In genomic region chr6:118198746-118199145, GRCh38 we compare ENCODE assay signal across 21 cellular contexts.
DNase-seq lines count a peak whose midpoint lies in the region; FAIRE-seq and TF ChIP-seq lines count a peak whose summit lies in the region.
"Had no signal": no experiment of that assay in that cellular context is flagged by ENCODE, and none has a peak within 500 bp of the region (broad histone marks: within the 10 kb centered on the region; RNA-seq: fewer than 3 reads in every experiment).

No MANE protein-coding gene starts in this region.

- H3K9me3 ChIP-seq in H1 (ENCODE audit: insufficient read depth in 2 of 2, low read depth in 1 of 2, low read length in 1 of 2) (no peaks in the 10 kb centered on the region), sigmoid colon (no peaks in the 10 kb centered on the region)
- H3K9me3 ChIP-seq: esophagus squamous epithelium, mucosa of descending colon, tibial nerve had no signal

- POLR2A ChIA-PET in RWPE1 (lab: Yijun Ruan, JAX; ENCODE audit: low non-redundant PET) = no interaction called here
- POLR2A ChIA-PET in H1 (lab: Charles Lee; ENCODE audit: partially characterized antibody) = no interaction called here

- H3K36me3 ChIP-seq in H1 (ENCODE audit: control insufficient read depth in 2 of 4, insufficient read depth in 4 of 4, low read length in 3 of 4) = no peaks in the 10 kb centered on the region
- no peaks in the 10 kb centered on the region for H3K36me3 ChIP-seq in mesendoderm (ENCODE audit: control insufficient read depth, insufficient read depth, low read length)
- no peaks in the 10 kb centered on the region for H3K36me3 ChIP-seq in sigmoid colon
- H3K36me3 ChIP-seq: esophagus squamous epithelium, tibial nerve, WERI-Rb-1 had no signal

- no peak for TF ChIP-seq RAD21 in H1 (IDR thresholded peaks at IDR 0.05 in 1 of 2, conservative IDR thresholded peaks at IDR 0.05 in 1 of 2; ENCODE audit: low read depth in 2 of 2, low read length in 2 of 2)

- H4K91ac ChIP-seq in H1 (replicated peaks; ENCODE audit: insufficient read length, low read length) = no peak overlapping the region

- no peak overlapping the region; the same call in 1 of the 2 replicates for H2BK12ac ChIP-seq in H1 (ENCODE audit: low read depth, low read length)

- H3K56ac ChIP-seq in H1 (replicated peaks; ENCODE audit: insufficient read length, low read depth, low read length) (no peak overlapping the region), mesendoderm (ENCODE audit: low read length) (no peak overlapping the region)

- H3K4me2 ChIP-seq in H1 (ENCODE audit: insufficient read depth in 1 of 2, low read depth in 2 of 2, low read length in 2 of 2) (no peak overlapping the region), mesendoderm (ENCODE audit: low read length) (no peak overlapping the region)

- no peaks in the 10 kb centered on the region for H4K20me1 ChIP-seq in H1 (replicated peaks in 1 of 2; ENCODE audit: control insufficient read depth in 1 of 2, insufficient read depth in 2 of 2, low read length in 2 of 2)

- no peak for TF ChIP-seq POLR2A in H1 (IDR thresholded peaks at IDR 0.05; ENCODE audit: control extremely low read depth in 1 of 2, low read depth in 2 of 2, low read length in 2 of 2)
- no peak for TF ChIP-seq POLR2A in sigmoid colon (IDR thresholded peaks at IDR 0.05)

- H3K4me1 ChIP-seq in H1 (replicated peaks in 1 of 4; ENCODE audit: control insufficient read depth in 3 of 4, insufficient read depth in 4 of 4, low read length in 3 of 4) = peaks cover 2 to 11% (median 6%) of the 10 kb centered on the region in 4 experiments; a peak in 4 of 7 replicates
- no peaks in the 10 kb centered on the region for H3K4me1 ChIP-seq in mesendoderm (ENCODE audit: control insufficient read depth, low read depth, low read length)
- no peaks in the 10 kb centered on the region for H3K4me1 ChIP-seq in sigmoid colon
- H3K4me1 ChIP-seq: esophagus squamous epithelium had no signal

- H2AFZ ChIP-seq in H1 (ENCODE audit: low read length) = no peak overlapping the region

- no peak overlapping the region for H2AK5ac ChIP-seq in H1 (ENCODE audit: low read depth, low read length)
- no peak overlapping the region for H2AK5ac ChIP-seq in mesendoderm (ENCODE audit: low read length)

- CTCF ChIA-PET in RWPE1 (lab: Yijun Ruan, JAX) (no interaction called here), H1 (lab: Charles Lee; ENCODE audit: partially characterized antibody) (no interaction called here)

- H3K18ac ChIP-seq in H1 (ENCODE audit: extremely low read depth, low read length) = no peak overlapping the region
- peak overlapping the region; percentile 28 for H3K18ac ChIP-seq in mesendoderm (ENCODE audit: low read length)

- no peak overlapping the region for H2BK5ac ChIP-seq in H1 (ENCODE audit: low read depth, low read length)
- H2BK5ac ChIP-seq in mesendoderm (ENCODE audit: low read length) = no peak overlapping the region

- 0 out of 2 replicates have a peak overlapping the region, but pooled peaks have one; percentile 73 for H2BK20ac ChIP-seq in H1 (ENCODE audit: low read length)

- H3K27me3 ChIP-seq in H1 (replicated peaks in 1 of 4; ENCODE audit: control insufficient read depth in 3 of 4, extremely low read depth in 1 of 4, insufficient read depth in 3 of 4, low read length in 3 of 4) (no peaks in the 10 kb centered on the region), mesendoderm (ENCODE audit: insufficient read depth, low read length, poor library complexity) (no peaks in the 10 kb centered on the region), sigmoid colon (no peaks in the 10 kb centered on the region)
- H3K27me3 ChIP-seq: esophagus squamous epithelium, tibial nerve had no signal

- no peak for TF ChIP-seq CTCF in RWPE1 (conservative IDR thresholded peaks at IDR 0.05; ENCODE audit: low read depth)
- no peak for TF ChIP-seq CTCF in H1 (IDR thresholded peaks at IDR 0.05; ENCODE audit: control extremely low read depth in 1 of 3, insufficient read depth in 1 of 3, low read depth in 1 of 3, low read length in 3 of 3)
- no peak for TF ChIP-seq CTCF in sigmoid colon (IDR thresholded peaks at IDR 0.05)

- H3K79me2 ChIP-seq in H1 (ENCODE audit: control insufficient read depth in 1 of 2, insufficient read depth in 2 of 2, low read length in 2 of 2) = no peaks in the 10 kb centered on the region
- H3K79me2 ChIP-seq in mesendoderm (ENCODE audit: control insufficient read depth, insufficient read depth, low read length) = no peaks in the 10 kb centered on the region

- H3K23ac ChIP-seq in H1 (ENCODE audit: insufficient read length) (no peak overlapping the region), mesendoderm (ENCODE audit: low read length) (no peak overlapping the region)

- H4K8ac ChIP-seq in H1 (ENCODE audit: extremely low read depth, insufficient read depth, low read length) (no peak overlapping the region), mesendoderm (ENCODE audit: low read depth, low read length) (no peak overlapping the region)

- H3K9ac ChIP-seq in H1 (replicated peaks in 1 of 4; ENCODE audit: extremely low read depth in 1 of 4, low read depth in 3 of 4, low read length in 3 of 4) (no peak overlapping the region), mesendoderm (ENCODE audit: low read length) (no peak overlapping the region)

- no peak overlapping the region for H3K4ac ChIP-seq in H1 (replicated peaks; ENCODE audit: insufficient read length, low read depth, low read length)
- no peak overlapping the region for H3K4ac ChIP-seq in mesendoderm (ENCODE audit: low read depth, low read length)

- H2BK120ac ChIP-seq in H1 (replicated peaks; ENCODE audit: low read depth, low read length) (no peak overlapping the region), mesendoderm (ENCODE audit: low read depth, low read length) (no peak overlapping the region)

- FAIRE-seq in H1 (lab: Jason Lieb, UNC) = no peak

- 29% methylated on average over 1 of the region's 1 CpG; no CpG with 5 or more reads in 1 of the 2 experiments for WGBS in H1 (ENCODE audit: extremely low coverage in 1 of 2, insufficient coverage in 1 of 2, insufficient read length in 1 of 2, insufficient replicate concordance in 2 of 2, low coverage in 1 of 2, low lambda C conversion rate in 2 of 2, missing lambda C conversion rate in 1 of 2), 2 experiments
- no CpG with 5 or more reads among the region's 1 CpG for WGBS in mesendoderm (ENCODE audit: extremely low coverage, insufficient coverage, low lambda C conversion rate)
- 40 to 55% methylated on average over 1 of the region's 1 CpG for WGBS in sigmoid colon, 2 donors

- H4K5ac ChIP-seq in H1 (ENCODE audit: insufficient read length, low read depth, low read length) = no peak overlapping the region
- no peak overlapping the region for H4K5ac ChIP-seq in mesendoderm (ENCODE audit: low read length)

- H3K27ac ChIP-seq in RWPE1 = no peak overlapping the region
- no peak overlapping the region for H3K27ac ChIP-seq in H1 (ENCODE audit: low read depth, low read length)
- H3K27ac ChIP-seq in mesendoderm (ENCODE audit: low read depth, low read length) = no peak overlapping the region
- H3K27ac ChIP-seq in sigmoid colon = no peak overlapping the region
- H3K27ac ChIP-seq: esophagus squamous epithelium, WERI-Rb-1 had no signal

- TF ChIP-seq EP300 in H1 (IDR thresholded peaks at IDR 0.05; ENCODE audit: borderline replicate concordance in 1 of 2, low read depth in 2 of 2, low read length in 2 of 2) = no peak
- no peak for TF ChIP-seq EP300 in sigmoid colon (IDR thresholded peaks at IDR 0.05)

- H3K23me2 ChIP-seq in H1 (ENCODE audit: low read depth, low read length) = no peaks in the 10 kb centered on the region

- intact Hi-C loops in sigmoid colon (cut with DNase I) = no loop called here

- H2BK15ac ChIP-seq in H1 (ENCODE audit: low read length) (no peak overlapping the region), mesendoderm (replicated peaks; ENCODE audit: low read depth) (no peak overlapping the region)

- DNase-seq in DMS53 treated with DMSO at 0.1 percent for 48 hours (lab: John Stamatoyannopoulos, UW; ENCODE audit: unreplicated experiment) = peak; percentile 6
- DNase-seq in RWPE1 (ENCODE audit: low spot score) = peak; percentile 1
- DNase-seq in H1 (ENCODE audit: low read depth in 1 of 2, low spot score in 2 of 2) = no peak
- DNase-seq in mesendoderm = no peak
- no peak for DNase-seq in activated CD4-positive, CD25-positive, alpha-beta regulatory T cell (lab: John Stamatoyannopoulos, UW)
- no peak for DNase-seq in HK-2 (ENCODE audit: unreplicated experiment)
- no peak for DNase-seq in hypothalamus (lab: John Stamatoyannopoulos, UW)
- no peak for DNase-seq in sigmoid colon
- DNase-seq: activated CD8-positive, alpha-beta T cell treated with anti-CD3 and anti-CD28 coated beads for 36 hours; activated naive CD4-positive, alpha-beta T cell treated with anti-CD3 and anti-CD28 coated beads, Interleukin-2, amount 10 ng/mL, durations not matched to agents 7 days and 5 days; activated T-cell treated with anti-CD3 and anti-CD28 coated beads, Interleukin-2, amount 50 U/mL, for 24 hours; CD4-positive, CD25-positive, alpha-beta regulatory T cell; DMS153; esophagus squamous epithelium; left cardiac atrium; mucosa of descending colon; NCI-H524 treated with DMSO at 0.1 percent for 48 hours; stimulated activated CD4-positive, alpha-beta T cell treated with anti-CD3 and anti-CD28 coated beads, Interleukin-15, amount 100 ng/mL, for 24 hours; stimulated activated naive CD4-positive, alpha-beta T cell; WERI-Rb-1 had no signal

- H3K79me1 ChIP-seq in H1 (ENCODE audit: low read depth, low read length) = no peaks in the 10 kb centered on the region
- H3K79me1 ChIP-seq in mesendoderm (ENCODE audit: low read length) = no peaks in the 10 kb centered on the region

- H3K4me3 ChIP-seq in H1 (ENCODE audit: extremely low read depth in 1 of 4, insufficient read depth in 2 of 4, low read depth in 3 of 4, low read length in 4 of 4) (no peak overlapping the region), mesendoderm (ENCODE audit: low read length) (no peak overlapping the region), sigmoid colon (no peak overlapping the region)
- H3K4me3 ChIP-seq: esophagus squamous epithelium, mucosa of descending colon, tibial nerve had no signal

- no peak overlapping the region for H3K14ac ChIP-seq in H1 (ENCODE audit: insufficient read length)

TF ChIP-seq in H1, 55 proteins besides CTCF, POLR2A, EP300 and RAD21 (continues in another document):
- TF ChIP-seq GABPA (IDR thresholded peaks at IDR 0.05; ENCODE audit: borderline replicate concordance, insufficient read depth, low read length) (no peak), ZNF274 (IDR thresholded peaks at IDR 0.05; ENCODE audit: borderline replicate concordance, extremely low read depth, low read length) (no peak), PHF8 (conservative IDR thresholded peaks at IDR 0.05; ENCODE audit: low read depth, low read length) (no peak), YY1 (IDR thresholded peaks at IDR 0.05; ENCODE audit: low read depth, low read length) (no peak), SP1 (IDR thresholded peaks at IDR 0.05; ENCODE audit: low read depth, low read length) (no peak), RBBP5 (IDR thresholded peaks at IDR 0.05; ENCODE audit: borderline replicate concordance, low read depth, low read length) (no peak), E2F6 (IDR thresholded peaks at IDR 0.05) (no peak)

Comparison
In these comparisons a context has a peak if more than half of its experiments do, and no peak if none do; other contexts are left out.
1. DNase-seq: peak in DMS53 treated with DMSO at 0.1 percent for 48 hours (single experiment) and RWPE1 (single experiment); none in H1 (0 of 2), mesendoderm (single experiment), activated CD4-positive, CD25-positive, alpha-beta regulatory T cell (0 of 4), HK-2 (single experiment), hypothalamus (0 of 51) and sigmoid colon (single experiment).